In the genomic region with DNA sequence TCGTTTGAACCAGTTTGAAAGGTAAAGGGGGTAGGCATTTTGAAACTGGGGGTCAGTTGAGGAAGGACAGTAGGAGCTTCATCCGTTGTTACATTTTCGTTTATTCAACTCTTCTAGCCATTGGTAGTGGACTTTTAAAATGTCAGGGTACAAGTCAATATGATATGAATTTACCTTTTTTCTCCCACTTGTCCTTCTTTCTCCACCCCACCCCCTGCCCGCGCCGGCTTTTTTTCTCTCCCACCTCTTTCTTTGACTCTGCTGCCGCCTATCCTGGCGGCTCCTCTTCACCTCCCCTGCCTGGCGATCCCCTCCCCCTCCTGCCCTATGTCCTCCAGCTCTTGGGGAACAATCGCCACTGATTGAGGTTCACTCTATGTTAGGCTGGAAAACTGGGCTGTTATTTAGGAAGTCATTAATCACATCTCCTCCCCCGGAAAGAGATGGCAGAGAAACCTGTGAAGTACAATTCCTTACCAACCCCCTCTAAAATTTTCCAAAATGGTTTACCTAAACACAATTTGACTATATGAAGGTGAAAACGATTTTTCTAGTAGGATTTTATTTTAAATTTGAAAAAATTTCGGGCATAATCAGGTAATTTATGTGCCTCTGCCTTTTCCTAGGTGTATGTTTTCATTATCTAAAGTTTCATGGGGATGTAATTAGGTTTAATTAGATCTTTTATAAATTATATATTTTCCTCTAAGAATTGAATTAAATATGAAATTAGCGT, we compare ENCODE assay signal across 1 cellular context.
TF ChIP-seq lines count a peak whose summit lies in the region.

No MANE protein-coding gene starts in this region.

TF ChIP-seq in HepG2, 621 proteins besides CTCF, POLR2A, EP300 and RAD21 (continued from another document and continues in another):
- TF ChIP-seq, protein P1, sequence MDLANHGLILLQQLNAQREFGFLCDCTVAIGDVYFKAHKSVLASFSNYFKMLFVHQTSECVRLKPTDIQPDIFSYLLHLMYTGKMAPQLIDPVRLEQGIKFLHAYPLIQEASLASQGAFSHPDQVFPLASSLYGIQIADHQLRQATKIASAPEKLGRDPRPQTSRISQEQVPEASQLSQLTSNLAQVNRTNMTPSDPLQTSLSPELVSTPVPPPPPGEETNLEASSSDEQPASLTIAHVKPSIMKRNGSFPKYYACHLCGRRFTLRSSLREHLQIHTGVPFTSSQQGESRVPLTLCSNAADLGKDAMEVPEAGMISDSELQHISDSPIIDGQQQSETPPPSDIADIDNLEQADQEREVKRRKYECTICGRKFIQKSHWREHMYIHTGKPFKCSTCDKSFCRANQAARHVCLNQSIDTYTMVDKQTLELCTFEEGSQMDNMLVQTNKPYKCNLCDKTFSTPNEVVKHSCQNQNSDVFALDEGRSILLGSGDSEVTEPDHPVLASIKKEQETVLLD (CRISPR knock-in tag; IDR thresholded peaks at IDR 0.05; ENCODE audit: low read depth) = no peak
- TF ChIP-seq, protein P2, sequence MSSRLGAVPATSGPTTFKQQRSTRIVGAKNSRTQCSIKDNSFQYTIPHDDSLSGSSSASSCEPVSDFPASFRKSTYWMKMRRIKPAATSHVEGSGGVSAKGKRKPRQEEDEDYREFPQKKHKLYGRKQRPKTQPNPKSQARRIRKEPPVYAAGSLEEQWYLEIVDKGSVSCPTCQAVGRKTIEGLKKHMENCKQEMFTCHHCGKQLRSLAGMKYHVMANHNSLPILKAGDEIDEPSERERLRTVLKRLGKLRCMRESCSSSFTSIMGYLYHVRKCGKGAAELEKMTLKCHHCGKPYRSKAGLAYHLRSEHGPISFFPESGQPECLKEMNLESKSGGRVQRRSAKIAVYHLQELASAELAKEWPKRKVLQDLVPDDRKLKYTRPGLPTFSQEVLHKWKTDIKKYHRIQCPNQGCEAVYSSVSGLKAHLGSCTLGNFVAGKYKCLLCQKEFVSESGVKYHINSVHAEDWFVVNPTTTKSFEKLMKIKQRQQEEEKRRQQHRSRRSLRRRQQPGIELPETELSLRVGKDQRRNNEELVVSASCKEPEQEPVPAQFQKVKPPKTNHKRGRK (CRISPR knock-in tag; IDR thresholded peaks at IDR 0.05) = no peak
- TF ChIP-seq ZNF101 (CRISPR knock-in tag; IDR thresholded peaks at IDR 0.05; ENCODE audit: borderline replicate concordance, low read depth) (no peak), ZNF138 (CRISPR knock-in tag; IDR thresholded peaks at IDR 0.05; ENCODE audit: low read depth) (no peak), GFI1 (CRISPR knock-in tag; IDR thresholded peaks at IDR 0.05; ENCODE audit: borderline replicate concordance) (0 out of 2 replicates have a peak, but pooled peaks have one; percentile 58), KLF11 (CRISPR knock-in tag; IDR thresholded peaks at IDR 0.05) (0 out of 2 replicates have a peak, but pooled peaks have one; percentile 53), ZNF264 (CRISPR knock-in tag; IDR thresholded peaks at IDR 0.05) (no peak), ZFP82 (CRISPR knock-in tag; IDR thresholded peaks at IDR 0.05; ENCODE audit: borderline replicate concordance) (no peak), U2AF2 (IDR thresholded peaks at IDR 0.05; ENCODE audit: low read depth, low read length) (peak; percentile 53; the same call in 1 of the 2 replicates), ATF7 (IDR thresholded peaks at IDR 0.05) (no peak), ATF7 (CRISPR knock-in tag; IDR thresholded peaks at IDR 0.05) (no peak), CC2D1A (CRISPR knock-in tag; IDR thresholded peaks at IDR 0.05) (no peak), ZNF446 (CRISPR knock-in tag; IDR thresholded peaks at IDR 0.05) (no peak), ZNF382 (CRISPR knock-in tag; IDR thresholded peaks at IDR 0.05; ENCODE audit: borderline replicate concordance) (no peak), SP5 (CRISPR knock-in tag; IDR thresholded peaks at IDR 0.05; ENCODE audit: borderline replicate concordance, low read depth) (peak; percentile 77), GPN1 (CRISPR knock-in tag; IDR thresholded peaks at IDR 0.05; ENCODE audit: borderline replicate concordance) (no peak), ZBTB42 (CRISPR knock-in tag; IDR thresholded peaks at IDR 0.05) (no peak), ZNF543 (CRISPR knock-in tag; IDR thresholded peaks at IDR 0.05) (no peak), ZNF616 (CRISPR knock-in tag; IDR thresholded peaks at IDR 0.05; ENCODE audit: low read depth) (no peak), ZNF792 (CRISPR knock-in tag; IDR thresholded peaks at IDR 0.05) (no peak)
- TF ChIP-seq, protein P3, sequence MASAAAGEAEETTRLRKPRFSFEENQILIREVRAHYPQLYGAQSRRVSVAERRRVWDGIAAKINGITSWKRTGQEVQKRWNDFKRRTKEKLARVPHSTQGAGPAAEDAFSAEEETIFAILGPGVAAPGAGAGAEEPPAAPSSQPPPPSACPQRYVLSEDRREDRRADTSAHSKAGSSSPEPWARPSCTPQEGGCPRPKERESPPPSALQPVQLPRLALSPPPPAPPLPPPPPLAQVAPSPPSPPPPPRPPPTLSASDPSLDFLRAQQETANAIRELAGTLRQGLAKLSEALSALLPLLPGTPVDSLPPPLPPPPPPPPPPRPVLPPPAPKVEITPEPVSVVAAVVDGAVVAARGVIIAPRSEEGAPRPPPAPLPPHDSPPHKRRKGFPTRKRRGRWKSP (CRISPR knock-in tag; IDR thresholded peaks at IDR 0.05) = no peak
- TF ChIP-seq, protein P4, sequence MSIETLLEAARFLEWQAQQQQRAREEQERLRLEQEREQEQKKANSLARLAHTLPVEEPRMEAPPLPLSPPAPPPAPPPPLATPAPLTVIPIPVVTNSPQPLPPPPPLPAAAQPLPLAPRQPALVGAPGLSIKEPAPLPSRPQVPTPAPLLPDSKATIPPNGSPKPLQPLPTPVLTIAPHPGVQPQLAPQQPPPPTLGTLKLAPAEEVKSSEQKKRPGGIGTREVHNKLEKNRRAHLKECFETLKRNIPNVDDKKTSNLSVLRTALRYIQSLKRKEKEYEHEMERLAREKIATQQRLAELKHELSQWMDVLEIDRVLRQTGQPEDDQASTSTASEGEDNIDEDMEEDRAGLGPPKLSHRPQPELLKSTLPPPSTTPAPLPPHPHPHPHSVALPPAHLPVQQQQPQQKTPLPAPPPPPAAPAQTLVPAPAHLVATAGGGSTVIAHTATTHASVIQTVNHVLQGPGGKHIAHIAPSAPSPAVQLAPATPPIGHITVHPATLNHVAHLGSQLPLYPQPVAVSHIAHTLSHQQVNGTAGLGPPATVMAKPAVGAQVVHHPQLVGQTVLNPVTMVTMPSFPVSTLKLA (IDR thresholded peaks at IDR 0.05) = no peak
- TF ChIP-seq, protein P5, sequence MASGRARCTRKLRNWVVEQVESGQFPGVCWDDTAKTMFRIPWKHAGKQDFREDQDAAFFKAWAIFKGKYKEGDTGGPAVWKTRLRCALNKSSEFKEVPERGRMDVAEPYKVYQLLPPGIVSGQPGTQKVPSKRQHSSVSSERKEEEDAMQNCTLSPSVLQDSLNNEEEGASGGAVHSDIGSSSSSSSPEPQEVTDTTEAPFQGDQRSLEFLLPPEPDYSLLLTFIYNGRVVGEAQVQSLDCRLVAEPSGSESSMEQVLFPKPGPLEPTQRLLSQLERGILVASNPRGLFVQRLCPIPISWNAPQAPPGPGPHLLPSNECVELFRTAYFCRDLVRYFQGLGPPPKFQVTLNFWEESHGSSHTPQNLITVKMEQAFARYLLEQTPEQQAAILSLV (CRISPR knock-in tag; IDR thresholded peaks at IDR 0.05; ENCODE audit: borderline replicate concordance) = no peak
- TF ChIP-seq, protein P6, sequence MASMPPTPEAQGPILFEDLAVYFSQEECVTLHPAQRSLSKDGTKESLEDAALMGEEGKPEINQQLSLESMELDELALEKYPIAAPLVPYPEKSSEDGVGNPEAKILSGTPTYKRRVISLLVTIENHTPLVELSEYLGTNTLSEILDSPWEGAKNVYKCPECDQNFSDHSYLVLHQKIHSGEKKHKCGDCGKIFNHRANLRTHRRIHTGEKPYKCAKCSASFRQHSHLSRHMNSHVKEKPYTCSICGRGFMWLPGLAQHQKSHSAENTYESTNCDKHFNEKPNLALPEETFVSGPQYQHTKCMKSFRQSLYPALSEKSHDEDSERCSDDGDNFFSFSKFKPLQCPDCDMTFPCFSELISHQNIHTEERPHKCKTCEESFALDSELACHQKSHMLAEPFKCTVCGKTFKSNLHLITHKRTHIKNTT (CRISPR knock-in tag; IDR thresholded peaks at IDR 0.05) = no peak
- TF ChIP-seq, protein P7, sequence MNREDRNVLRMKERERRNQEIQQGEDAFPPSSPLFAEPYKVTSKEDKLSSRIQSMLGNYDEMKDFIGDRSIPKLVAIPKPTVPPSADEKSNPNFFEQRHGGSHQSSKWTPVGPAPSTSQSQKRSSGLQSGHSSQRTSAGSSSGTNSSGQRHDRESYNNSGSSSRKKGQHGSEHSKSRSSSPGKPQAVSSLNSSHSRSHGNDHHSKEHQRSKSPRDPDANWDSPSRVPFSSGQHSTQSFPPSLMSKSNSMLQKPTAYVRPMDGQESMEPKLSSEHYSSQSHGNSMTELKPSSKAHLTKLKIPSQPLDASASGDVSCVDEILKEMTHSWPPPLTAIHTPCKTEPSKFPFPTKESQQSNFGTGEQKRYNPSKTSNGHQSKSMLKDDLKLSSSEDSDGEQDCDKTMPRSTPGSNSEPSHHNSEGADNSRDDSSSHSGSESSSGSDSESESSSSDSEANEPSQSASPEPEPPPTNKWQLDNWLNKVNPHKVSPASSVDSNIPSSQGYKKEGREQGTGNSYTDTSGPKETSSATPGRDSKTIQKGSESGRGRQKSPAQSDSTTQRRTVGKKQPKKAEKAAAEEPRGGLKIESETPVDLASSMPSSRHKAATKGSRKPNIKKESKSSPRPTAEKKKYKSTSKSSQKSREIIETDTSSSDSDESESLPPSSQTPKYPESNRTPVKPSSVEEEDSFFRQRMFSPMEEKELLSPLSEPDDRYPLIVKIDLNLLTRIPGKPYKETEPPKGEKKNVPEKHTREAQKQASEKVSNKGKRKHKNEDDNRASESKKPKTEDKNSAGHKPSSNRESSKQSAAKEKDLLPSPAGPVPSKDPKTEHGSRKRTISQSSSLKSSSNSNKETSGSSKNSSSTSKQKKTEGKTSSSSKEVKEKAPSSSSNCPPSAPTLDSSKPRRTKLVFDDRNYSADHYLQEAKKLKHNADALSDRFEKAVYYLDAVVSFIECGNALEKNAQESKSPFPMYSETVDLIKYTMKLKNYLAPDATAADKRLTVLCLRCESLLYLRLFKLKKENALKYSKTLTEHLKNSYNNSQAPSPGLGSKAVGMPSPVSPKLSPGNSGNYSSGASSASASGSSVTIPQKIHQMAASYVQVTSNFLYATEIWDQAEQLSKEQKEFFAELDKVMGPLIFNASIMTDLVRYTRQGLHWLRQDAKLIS (CRISPR knock-in tag; IDR thresholded peaks at IDR 0.05) = no peak
- TF ChIP-seq, protein P8, sequence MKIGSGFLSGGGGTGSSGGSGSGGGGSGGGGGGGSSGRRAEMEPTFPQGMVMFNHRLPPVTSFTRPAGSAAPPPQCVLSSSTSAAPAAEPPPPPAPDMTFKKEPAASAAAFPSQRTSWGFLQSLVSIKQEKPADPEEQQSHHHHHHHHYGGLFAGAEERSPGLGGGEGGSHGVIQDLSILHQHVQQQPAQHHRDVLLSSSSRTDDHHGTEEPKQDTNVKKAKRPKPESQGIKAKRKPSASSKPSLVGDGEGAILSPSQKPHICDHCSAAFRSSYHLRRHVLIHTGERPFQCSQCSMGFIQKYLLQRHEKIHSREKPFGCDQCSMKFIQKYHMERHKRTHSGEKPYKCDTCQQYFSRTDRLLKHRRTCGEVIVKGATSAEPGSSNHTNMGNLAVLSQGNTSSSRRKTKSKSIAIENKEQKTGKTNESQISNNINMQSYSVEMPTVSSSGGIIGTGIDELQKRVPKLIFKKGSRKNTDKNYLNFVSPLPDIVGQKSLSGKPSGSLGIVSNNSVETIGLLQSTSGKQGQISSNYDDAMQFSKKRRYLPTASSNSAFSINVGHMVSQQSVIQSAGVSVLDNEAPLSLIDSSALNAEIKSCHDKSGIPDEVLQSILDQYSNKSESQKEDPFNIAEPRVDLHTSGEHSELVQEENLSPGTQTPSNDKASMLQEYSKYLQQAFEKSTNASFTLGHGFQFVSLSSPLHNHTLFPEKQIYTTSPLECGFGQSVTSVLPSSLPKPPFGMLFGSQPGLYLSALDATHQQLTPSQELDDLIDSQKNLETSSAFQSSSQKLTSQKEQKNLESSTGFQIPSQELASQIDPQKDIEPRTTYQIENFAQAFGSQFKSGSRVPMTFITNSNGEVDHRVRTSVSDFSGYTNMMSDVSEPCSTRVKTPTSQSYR (CRISPR knock-in tag; IDR thresholded peaks at IDR 0.05; ENCODE audit: borderline replicate concordance) = peak; percentile 95
- TF ChIP-seq, protein P9, sequence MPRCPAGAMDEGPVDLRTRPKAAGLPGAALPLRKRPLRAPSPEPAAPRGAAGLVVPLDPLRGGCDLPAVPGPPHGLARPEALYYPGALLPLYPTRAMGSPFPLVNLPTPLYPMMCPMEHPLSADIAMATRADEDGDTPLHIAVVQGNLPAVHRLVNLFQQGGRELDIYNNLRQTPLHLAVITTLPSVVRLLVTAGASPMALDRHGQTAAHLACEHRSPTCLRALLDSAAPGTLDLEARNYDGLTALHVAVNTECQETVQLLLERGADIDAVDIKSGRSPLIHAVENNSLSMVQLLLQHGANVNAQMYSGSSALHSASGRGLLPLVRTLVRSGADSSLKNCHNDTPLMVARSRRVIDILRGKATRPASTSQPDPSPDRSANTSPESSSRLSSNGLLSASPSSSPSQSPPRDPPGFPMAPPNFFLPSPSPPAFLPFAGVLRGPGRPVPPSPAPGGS (CRISPR knock-in tag; IDR thresholded peaks at IDR 0.05) = no peak
- TF ChIP-seq, protein P10, sequence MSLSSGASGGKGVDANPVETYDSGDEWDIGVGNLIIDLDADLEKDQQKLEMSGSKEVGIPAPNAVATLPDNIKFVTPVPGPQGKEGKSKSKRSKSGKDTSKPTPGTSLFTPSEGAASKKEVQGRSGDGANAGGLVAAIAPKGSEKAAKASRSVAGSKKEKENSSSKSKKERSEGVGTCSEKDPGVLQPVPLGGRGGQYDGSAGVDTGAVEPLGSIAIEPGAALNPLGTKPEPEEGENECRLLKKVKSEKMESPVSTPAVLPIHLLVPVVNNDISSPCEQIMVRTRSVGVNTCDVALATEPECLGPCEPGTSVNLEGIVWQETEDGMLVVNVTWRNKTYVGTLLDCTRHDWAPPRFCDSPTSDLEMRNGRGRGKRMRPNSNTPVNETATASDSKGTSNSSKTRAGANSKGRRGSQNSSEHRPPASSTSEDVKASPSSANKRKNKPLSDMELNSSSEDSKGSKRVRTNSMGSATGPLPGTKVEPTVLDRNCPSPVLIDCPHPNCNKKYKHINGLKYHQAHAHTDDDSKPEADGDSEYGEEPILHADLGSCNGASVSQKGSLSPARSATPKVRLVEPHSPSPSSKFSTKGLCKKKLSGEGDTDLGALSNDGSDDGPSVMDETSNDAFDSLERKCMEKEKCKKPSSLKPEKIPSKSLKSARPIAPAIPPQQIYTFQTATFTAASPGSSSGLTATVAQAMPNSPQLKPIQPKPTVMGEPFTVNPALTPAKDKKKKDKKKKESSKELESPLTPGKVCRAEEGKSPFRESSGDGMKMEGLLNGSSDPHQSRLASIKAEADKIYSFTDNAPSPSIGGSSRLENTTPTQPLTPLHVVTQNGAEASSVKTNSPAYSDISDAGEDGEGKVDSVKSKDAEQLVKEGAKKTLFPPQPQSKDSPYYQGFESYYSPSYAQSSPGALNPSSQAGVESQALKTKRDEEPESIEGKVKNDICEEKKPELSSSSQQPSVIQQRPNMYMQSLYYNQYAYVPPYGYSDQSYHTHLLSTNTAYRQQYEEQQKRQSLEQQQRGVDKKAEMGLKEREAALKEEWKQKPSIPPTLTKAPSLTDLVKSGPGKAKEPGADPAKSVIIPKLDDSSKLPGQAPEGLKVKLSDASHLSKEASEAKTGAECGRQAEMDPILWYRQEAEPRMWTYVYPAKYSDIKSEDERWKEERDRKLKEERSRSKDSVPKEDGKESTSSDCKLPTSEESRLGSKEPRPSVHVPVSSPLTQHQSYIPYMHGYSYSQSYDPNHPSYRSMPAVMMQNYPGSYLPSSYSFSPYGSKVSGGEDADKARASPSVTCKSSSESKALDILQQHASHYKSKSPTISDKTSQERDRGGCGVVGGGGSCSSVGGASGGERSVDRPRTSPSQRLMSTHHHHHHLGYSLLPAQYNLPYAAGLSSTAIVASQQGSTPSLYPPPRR (CRISPR knock-in tag; IDR thresholded peaks at IDR 0.05; ENCODE audit: borderline replicate concordance) = peak; percentile 18; the same call in 1 of the 2 replicates
- TF ChIP-seq, protein P11, sequence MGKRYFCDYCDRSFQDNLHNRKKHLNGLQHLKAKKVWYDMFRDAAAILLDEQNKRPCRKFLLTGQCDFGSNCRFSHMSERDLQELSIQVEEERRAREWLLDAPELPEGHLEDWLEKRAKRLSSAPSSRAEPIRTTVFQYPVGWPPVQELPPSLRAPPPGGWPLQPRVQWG (CRISPR knock-in tag; IDR thresholded peaks at IDR 0.05; ENCODE audit: borderline replicate concordance, low read depth) = no peak
